In the genomic region with DNA sequence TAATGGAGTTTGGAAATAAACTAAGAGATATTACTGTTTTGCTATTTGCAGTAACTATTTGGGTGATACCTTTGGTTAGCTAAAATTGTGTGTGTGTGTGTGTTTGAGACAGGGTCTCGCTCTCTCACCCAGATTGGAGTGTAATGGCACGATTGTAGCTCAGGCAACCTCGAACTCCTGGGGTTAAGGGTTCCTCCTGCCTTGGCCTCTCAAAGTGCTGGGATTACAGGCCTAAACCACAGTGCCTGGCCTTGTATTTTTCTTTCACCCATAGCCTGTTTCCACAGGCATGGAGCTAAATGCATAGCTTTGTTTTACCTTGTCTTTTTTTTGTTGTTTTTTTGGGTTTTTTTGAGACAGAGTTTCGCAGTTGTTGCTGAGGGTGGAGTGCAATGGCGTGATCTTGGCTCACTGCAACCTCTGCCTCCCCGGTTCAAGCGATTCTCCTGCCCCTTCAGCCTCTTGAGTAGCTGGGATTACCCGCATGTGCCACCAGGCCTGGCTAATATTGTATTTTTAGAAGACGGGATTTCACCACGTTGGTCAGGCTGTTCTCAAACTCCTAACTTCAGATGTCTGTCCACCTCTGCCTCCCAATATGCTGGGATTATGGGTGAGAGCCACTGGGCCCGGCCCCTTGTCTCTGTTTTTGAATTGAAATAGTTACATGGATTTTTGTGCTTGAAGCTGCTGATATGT, we compare ENCODE assay signal across 9 cellular contexts. TPM values are rescaled to one million over a fixed set of nuclear protein-coding genes. Genes with fewer than 3 reads are reported as not detected.
DNase-seq lines count a peak whose midpoint lies in the region; ATAC-seq and TF ChIP-seq lines count a peak whose summit lies in the region.
"Had no signal": no experiment of that assay in that cellular context is flagged by ENCODE, and none has a peak within 500 bp of the region (broad histone marks: within the 10 kb centered on the region; RNA-seq: fewer than 3 reads in every experiment).

No MANE protein-coding gene starts in this region.

- WGBS in H9 (ENCODE audit: extremely low coverage, insufficient read length, low lambda C conversion rate) = no CpG with 5 or more reads among the region's 11 CpGs
- WGBS in heart left ventricle, 4 donors = 17 to 24% (median 23%) methylated on average over 11 of the region's 11 CpGs

- H2BK5ac ChIP-seq in H9 (ENCODE audit: insufficient read length, low read length) = no peak overlapping the region

- no peaks in the 10 kb centered on the region; a peak in 2 of 5 replicates for H3K9me3 Mint-ChIP-seq in H9
- peaks cover 2% of the 10 kb centered on the region for H3K9me3 Mint-ChIP-seq in activated CD8-positive, alpha-beta T cell treated with anti-CD3 and anti-CD28 coated beads for 36 hours

- no peak overlapping the region for H4K8ac ChIP-seq in H9 (replicated peaks; ENCODE audit: insufficient read length, low read depth, low read length)

- H3K4me2 ChIP-seq in H9 (ENCODE audit: insufficient read depth, insufficient read length, low read length) = peak overlapping the region; percentile 33
- peak overlapping the region; percentile 95 for H3K4me2 ChIP-seq in skeletal muscle satellite cell (ENCODE audit: low read length)

- no peak overlapping the region for H2BK20ac ChIP-seq in H9 (ENCODE audit: low read depth, low read length, poor library complexity, severe bottlenecking)

- no peak overlapping the region for H2BK12ac ChIP-seq in H9 (ENCODE audit: insufficient read length, low read depth, low read length)

- H3K4me1 Mint-ChIP-seq in H9 = peaks cover 43 to 55% of the 10 kb centered on the region in 2 experiments
- H3K4me1 Mint-ChIP-seq in activated CD8-positive, alpha-beta T cell treated with anti-CD3 and anti-CD28 coated beads for 36 hours (ENCODE audit: low read depth) = peaks cover 41% of the 10 kb centered on the region

- CTCF ChIA-PET in activated CD8-positive, alpha-beta T cell treated with anti-CD3 and anti-CD28 coated beads for 36 hours (lab: Charles Lee) = no interaction called here

- H3K14ac ChIP-seq in H9 (ENCODE audit: insufficient read depth, low read length) = no peak overlapping the region

- no peaks in the 10 kb centered on the region for H4K20me1 ChIP-seq in H9 (ENCODE audit: control insufficient read depth, insufficient read depth, insufficient read length)

- H3K27ac ChIP-seq in H9 (ENCODE audit: insufficient read length, low read depth, low read length) (no peak overlapping the region), heart left ventricle (peak overlapping the region in 9 of 12 donors; percentile 11 to 80 (median 63))

- no peak overlapping the region for H3T11ph ChIP-seq in H9 (ENCODE audit: low read length)

- no peak for ATAC-seq in activated CD8-positive, alpha-beta T cell treated with anti-CD3 and anti-CD28 coated beads for 36 hours
- ATAC-seq in heart left ventricle (peak; percentile 18 to 54 (median 45)), HG03432 (IDR thresholded peaks at IDR 0.05; ENCODE audit: unreplicated experiment) (no peak)

- H3K4ac ChIP-seq in H9 (ENCODE audit: low read depth, low read length) = no peak overlapping the region

- no peak overlapping the region for H2AK5ac ChIP-seq in H9 (ENCODE audit: insufficient read length, low read length)

- peaks cover 3% of the 10 kb centered on the region for H3K23me2 ChIP-seq in H9 (ENCODE audit: insufficient read length, low read depth, low read length, poor library complexity, severe bottlenecking)

- H3K23ac ChIP-seq in H9 (ENCODE audit: insufficient read length, low read depth, low read length) = no peak overlapping the region

- H3K9me3 ChIP-seq in H9 (ENCODE audit: control insufficient read depth, low read depth, low read length) (no peaks in the 10 kb centered on the region), heart left ventricle (no peaks in the 10 kb centered on the region), skeletal muscle satellite cell (replicated peaks; ENCODE audit: low read length) (no peaks in the 10 kb centered on the region)

- H2AFZ ChIP-seq in H9 (ENCODE audit: low read length) = no peak overlapping the region

- no peak overlapping the region for H3K18ac ChIP-seq in H9 (ENCODE audit: insufficient read length, low read depth, low read length)

- TF ChIP-seq POLR2A in heart left ventricle (IDR thresholded peaks at IDR 0.05) = no peak

- no peak overlapping the region for H4K91ac ChIP-seq in H9 (ENCODE audit: insufficient read length, low read depth, low read length)

- H3K79me1 ChIP-seq in H9 (ENCODE audit: insufficient read depth, low read depth, low read length, poor library complexity, severe bottlenecking) = no peaks in the 10 kb centered on the region

- no peak overlapping the region for H3K56ac ChIP-seq in H9 (ENCODE audit: insufficient read length, low read depth, low read length)

- no peak overlapping the region for H2BK15ac ChIP-seq in H9 (ENCODE audit: low read depth, low read length)

- TF ChIP-seq CTCF in H9 (conservative IDR thresholded peaks at IDR 0.05) (no peak), heart left ventricle (IDR thresholded peaks at IDR 0.05) (no peak)
- no peak for TF ChIP-seq CTCF in activated CD8-positive, alpha-beta T cell treated with anti-CD3 and anti-CD28 coated beads for 36 hours (IDR thresholded peaks at IDR 0.05)

- peaks cover 42 to 71% (median 64%) of the 10 kb centered on the region in 3 experiments for H3K36me3 Mint-ChIP-seq in H9 (ENCODE audit: insufficient read depth in 1 of 3, low read depth in 3 of 3)
- peaks cover 75% of the 10 kb centered on the region for H3K36me3 Mint-ChIP-seq in activated CD8-positive, alpha-beta T cell treated with anti-CD3 and anti-CD28 coated beads for 36 hours (ENCODE audit: low read depth)

- H3K9ac ChIP-seq in H9 (ENCODE audit: extremely low read depth, insufficient read length, low read length) (no peak overlapping the region), skeletal muscle satellite cell (ENCODE audit: low read depth, low read length) (peak overlapping the region; percentile 23)

- no peaks in the 10 kb centered on the region; the same call in 1 of the 2 replicates for H3K27me3 Mint-ChIP-seq in H9 (ENCODE audit: low read depth)
- no peaks in the 10 kb centered on the region for H3K27me3 Mint-ChIP-seq in activated CD8-positive, alpha-beta T cell treated with anti-CD3 and anti-CD28 coated beads for 36 hours

- no peak overlapping the region for H2BK120ac ChIP-seq in H9 (ENCODE audit: low read depth, low read length, poor library complexity, severe bottlenecking)

- no peaks in the 10 kb centered on the region for H3K27me3 ChIP-seq in H9 (ENCODE audit: insufficient read depth, low read length)
- H3K27me3 ChIP-seq in heart left ventricle = no peaks in the 10 kb centered on the region
- no peaks in the 10 kb centered on the region for H3K27me3 ChIP-seq in skeletal muscle satellite cell (ENCODE audit: control insufficient read depth, insufficient read depth, low read length)

- H3K4me1 ChIP-seq in H9 (ENCODE audit: insufficient read depth, low read length) = no peaks in the 10 kb centered on the region
- H3K4me1 ChIP-seq in heart left ventricle = peaks cover 9 to 82% (median 56%) of the 10 kb centered on the region in 12 donors
- H3K4me1 ChIP-seq in skeletal muscle satellite cell (ENCODE audit: control insufficient read depth, insufficient read depth, low read length) = peaks cover 28% of the 10 kb centered on the region

- POLR2A ChIA-PET in activated CD8-positive, alpha-beta T cell treated with anti-CD3 and anti-CD28 coated beads for 36 hours (lab: Charles Lee) = interaction anchor here (0.9 to 1.5 kb wide), 2 partner anchors 9 to 27 kb away, joined by 3 to 5 read pairs; no protein-coding TSS in a partner anchor

- H3K4me3 ChIP-seq in heart left ventricle (peak overlapping the region in 10 of 12 donors; percentile 11 to 98 (median 90)), skeletal muscle satellite cell (ENCODE audit: low read length) (peak overlapping the region; percentile 87)

- intact Hi-C loops in activated CD8-positive, alpha-beta T cell treated with anti-CD3 and anti-CD28 coated beads for 36 hours (cut with micrococcal nuclease) = no loop called here
- intact Hi-C loops in heart left ventricle (cut with DNase I) = loop anchor here in 4 of 10 donors (5.0 to 10.0 kb wide), 3 partner anchors 33 to 1185 kb away; a partner anchor contains a TSS

- DNase-seq in H9 (no peak), heart left ventricle (peak in 2 of 5 donors; percentile 15 to 41), SHP77 (lab: John Stamatoyannopoulos, UW) (no peak), NCI-H524 treated with DMSO at 0.1 percent for 48 hours (lab: John Stamatoyannopoulos, UW) (no peak), cortex of kidney (lab: John Stamatoyannopoulos, UW) (no peak)
- DNase-seq in activated CD8-positive, alpha-beta T cell treated with anti-CD3 and anti-CD28 coated beads for 36 hours = no peak
- DNase-seq: NCI-H1092 treated with DMSO at 0.1 percent for 48 hours had no signal

- H3K4me3 Mint-ChIP-seq in H9 = peak overlapping the region; percentile 98
- peak overlapping the region; percentile 88 for H3K4me3 Mint-ChIP-seq in activated CD8-positive, alpha-beta T cell treated with anti-CD3 and anti-CD28 coated beads for 36 hours

- no peak overlapping the region for H4K5ac ChIP-seq in H9 (ENCODE audit: insufficient read length, low read depth, low read length)

- peaks cover 0 to 15% (median 0%) of the 10 kb centered on the region in 9 donors for H3K36me3 ChIP-seq in heart left ventricle
- peaks cover 15% of the 10 kb centered on the region for H3K36me3 ChIP-seq in skeletal muscle satellite cell (ENCODE audit: insufficient read depth, low read length)

- H3K27ac Mint-ChIP-seq in H9 = peak overlapping the region in 1 of 3 experiments; percentile 37; a peak in 3 of 7 replicates
- H3K27ac Mint-ChIP-seq in activated CD8-positive, alpha-beta T cell treated with anti-CD3 and anti-CD28 coated beads for 36 hours = peak overlapping the region; percentile 35

- H3K79me2 ChIP-seq in H9 (ENCODE audit: insufficient read depth, low read length) = peaks cover 90% of the 10 kb centered on the region

RNA-seq across cellular contexts. Expression of a gene that starts 5.6 kb away (rescaled TPM):
- total RNA-seq in H9 (2021) (108 and 112 TPM in 2 replicates), heart left ventricle (10 to 100 TPM; 41.8 to 60.9 (median 50.1) TPM)
- total RNA-seq in activated CD8-positive, alpha-beta T cell treated with anti-CD3 and anti-CD28 coated beads for 36 hours = 10 to 100 TPM; 87.9 to 88.5 TPM
- polyA plus RNA-seq in heart left ventricle = 10 to 100 TPM; 31.0 to 48.3 TPM
- total RNA-seq in skeletal muscle satellite cell (2012; rRNA removed) = 38.2 and 39.3 TPM in 2 replicates

Comparison
In these comparisons a context has a peak if more than half of its experiments do, and no peak if none do; other contexts are left out.
1. ATAC-seq: peak in heart left ventricle (4 of 4); none in activated CD8-positive, alpha-beta T cell treated with anti-CD3 and anti-CD28 coated beads for 36 hours (single experiment) and HG03432 (single experiment).